ENCODE assay signal across 31 cellular contexts in genomic region chr14:36583242-36584166, GRCh38. TPM values are rescaled to one million over a fixed set of nuclear protein-coding genes. Genes with fewer than 3 reads are reported as not detected.
DNase-seq lines count a peak whose midpoint lies in the region; ATAC-seq and TF ChIP-seq lines count a peak whose summit lies in the region.
"Had no signal": no experiment of that assay in that cellular context is flagged by ENCODE, and none has a peak within 500 bp of the region (broad histone marks: within the 10 kb centered on the region; RNA-seq: fewer than 3 reads in every experiment).

No MANE protein-coding gene starts in this region.

- H3K27ac ChIP-seq in left ventricle myocardium inferior (replicated peaks) (no peak overlapping the region), right atrium auricular region (no peak overlapping the region), suprapubic skin (no peak overlapping the region)
- H3K27ac ChIP-seq: colonic mucosa, heart left ventricle, transverse colon, VCaP had no signal

- TF ChIP-seq POLR2A in suprapubic skin (IDR thresholded peaks at IDR 0.05): no peak

- TF ChIP-seq EP300 in suprapubic skin (IDR thresholded peaks at IDR 0.05): no peak

- H3K4me3 ChIP-seq in left ventricle myocardium inferior (peak overlapping the region; percentile 62), right atrium auricular region (no peak overlapping the region), suprapubic skin (no peak overlapping the region)
- H3K4me3 ChIP-seq: colonic mucosa, lung, smooth muscle cell had no signal

- H3K36me3 Mint-ChIP-seq in T-helper 17 cell (ENCODE audit: low read depth): no peaks in the 10 kb centered on the region
- H3K36me3 Mint-ChIP-seq in nephron progenitor cell (ENCODE audit: low read depth): no peaks in the 10 kb centered on the region
- H3K36me3 Mint-ChIP-seq: CD8-positive, alpha-beta memory T cell had no signal

- no peaks in the 10 kb centered on the region for H3K9me3 ChIP-seq in left ventricle myocardium inferior (replicated peaks)
- H3K9me3 ChIP-seq in right atrium auricular region: no peaks in the 10 kb centered on the region
- H3K9me3 ChIP-seq in T-helper 17 cell (ENCODE audit: control insufficient read depth, low read length, poor library complexity, severe bottlenecking): no peaks in the 10 kb centered on the region
- H3K9me3 ChIP-seq in suprapubic skin: no peaks in the 10 kb centered on the region
- H3K9me3 ChIP-seq: colonic mucosa, heart left ventricle, transverse colon had no signal

- TF ChIP-seq CTCF in left ventricle myocardium inferior (IDR thresholded peaks at IDR 0.05; ENCODE audit: borderline replicate concordance) (no peak), right atrium auricular region (IDR thresholded peaks at IDR 0.05) (no peak), nephron progenitor cell (IDR thresholded peaks at IDR 0.05) (no peak), suprapubic skin (IDR thresholded peaks at IDR 0.05) (no peak)

- DNase-seq in left ventricle myocardium inferior: no peak
- no peak for DNase-seq in right atrium auricular region (ENCODE audit: low spot score)
- DNase-seq in T-helper 17 cell: no peak
- DNase-seq in nephron progenitor cell: peak; percentile 30
- no peak for DNase-seq in NCI-H524 treated with DMSO at 0.1 percent for 48 hours (lab: John Stamatoyannopoulos, UW)
- no peak for DNase-seq in suprapubic skin (ENCODE audit: low spot score in 2 of 2)
- DNase-seq in NCI-H748 treated with DMSO at 0.1 percent for 48 hours (lab: John Stamatoyannopoulos, UW): no peak
- DNase-seq: activated CD4-positive, alpha-beta T cell treated with anti-CD3 and anti-CD28 coated beads, Interleukin-2, amount 50 U/mL, for 1 hour; activated naive CD4-positive, alpha-beta T cell treated with anti-CD3 and anti-CD28 coated beads for 36 hours; amygdala; CD8-positive, alpha-beta memory T cell; colonic mucosa; DMS53; effector CD8-positive, alpha-beta T cell; GF-D8; heart left ventricle; kidney glomerular epithelial cell; NCI-H1694; NK-92 treated with Interleukin-12 subunit alpha and Interleukin-12 subunit beta, amount 100 ng/mL, for 24 hours; Right ventricle myocardium superior; stimulated activated CD4-positive, alpha-beta T cell treated with anti-CD3 and anti-CD28 coated beads, Interleukin-1b, Interleukin-23, amount 100 ng/mL, for 48 hours; stimulated activated CD8-positive, alpha-beta memory T cell treated with anti-CD3 and anti-CD28 coated beads, Interleukin-4, amount 100 ng/mL, for 48 hours; T-helper 9 cell; transverse colon had no signal

- H3K27me3 Mint-ChIP-seq in T-helper 17 cell: peaks cover 48% of the 10 kb centered on the region
- peaks cover 19% of the 10 kb centered on the region for H3K27me3 Mint-ChIP-seq in nephron progenitor cell (ENCODE audit: low read depth, poor library complexity)

- H3K27me3 ChIP-seq in left ventricle myocardium inferior (ENCODE audit: low read depth) (peaks cover 100% of the 10 kb centered on the region), right atrium auricular region (peaks cover 6 to 33% of the 10 kb centered on the region in 2 donors), suprapubic skin (peaks cover 85% of the 10 kb centered on the region)

- no peak overlapping the region for H3K27ac Mint-ChIP-seq in T-helper 17 cell
- no peak overlapping the region for H3K27ac Mint-ChIP-seq in nephron progenitor cell
- H3K27ac Mint-ChIP-seq: activated naive CD4-positive, alpha-beta T cell treated with anti-CD3 and anti-CD28 coated beads for 36 hours; B cell; CD8-positive, alpha-beta memory T cell had no signal

- H3K4me1 Mint-ChIP-seq in T-helper 17 cell (peaks cover 4% of the 10 kb centered on the region), nephron progenitor cell (no peaks in the 10 kb centered on the region)
- H3K4me1 Mint-ChIP-seq: B cell had no signal

- peak overlapping the region; percentile 15 for H3K4me3 Mint-ChIP-seq in T-helper 17 cell
- no peak overlapping the region for H3K4me3 Mint-ChIP-seq in nephron progenitor cell
- H3K4me3 Mint-ChIP-seq: activated naive CD4-positive, alpha-beta T cell treated with anti-CD3 and anti-CD28 coated beads for 36 hours; activated T-helper 1 cell treated with anti-CD3 and anti-CD28 coated beads, Interleukin-12 subunit alpha, Interleukin-12 subunit beta, Interleukin-2, Interleukin-4 antibody, amounts not matched to agents 30 ng/mL and 10 ng/mL and 1 ng/mL, durations not matched to agents 14 hours and 24 hours and 36 hours; B cell; CD8-positive, alpha-beta memory T cell had no signal

- ATAC-seq in T-helper 17 cell (no peak), HG02610 (IDR thresholded peaks at IDR 0.05; ENCODE audit: unreplicated experiment) (no peak)
- ATAC-seq: heart left ventricle had no signal

- intact Hi-C loops in left ventricle myocardium inferior (cut with micrococcal nuclease): no loop called here

- H3K36me3 ChIP-seq in left ventricle myocardium inferior (no peaks in the 10 kb centered on the region), right atrium auricular region (no peaks in the 10 kb centered on the region), suprapubic skin (no peaks in the 10 kb centered on the region)
- H3K36me3 ChIP-seq: colonic mucosa, heart left ventricle, transverse colon had no signal

- 44% methylated on average over 25 of the region's 55 CpGs for WGBS in suprapubic skin

- H3K9me3 Mint-ChIP-seq in nephron progenitor cell: no peaks in the 10 kb centered on the region
- H3K9me3 Mint-ChIP-seq: activated naive CD4-positive, alpha-beta T cell treated with anti-CD3 and anti-CD28 coated beads for 36 hours; activated T-helper 1 cell treated with anti-CD3 and anti-CD28 coated beads, Interleukin-12 subunit alpha, Interleukin-12 subunit beta, Interleukin-2, Interleukin-4 antibody, amounts not matched to agents 30 ng/mL and 10 ng/mL and 1 ng/mL, durations not matched to agents 14 hours and 24 hours and 36 hours had no signal

- H3K4me1 ChIP-seq in left ventricle myocardium inferior: peaks cover 34% of the 10 kb centered on the region
- peaks cover 0 to 28% of the 10 kb centered on the region in 2 donors for H3K4me1 ChIP-seq in right atrium auricular region
- peaks cover 27% of the 10 kb centered on the region for H3K4me1 ChIP-seq in suprapubic skin

RNA-seq across cellular contexts. Expression of gene NKX2-8, which starts 1.1 kb away (rescaled TPM):
- total RNA-seq in left ventricle myocardium inferior (not detected), right atrium auricular region (not detected), T-helper 17 cell (not detected), suprapubic skin (under 1 TPM in 1 of 4 donors, not detected in 3; 0.51 TPM)
- total RNA-seq: activated naive CD4-positive, alpha-beta T cell treated with anti-CD3 and anti-CD28 coated beads for 36 hours; activated T-helper 1 cell treated with anti-CD3 and anti-CD28 coated beads, Interleukin-12 subunit alpha, Interleukin-12 subunit beta, Interleukin-2, Interleukin-4 antibody, amounts not matched to agents 30 ng/mL and 10 ng/mL and 1 ng/mL, durations not matched to agents 14 hours and 24 hours and 36 hours; B cell; CD8-positive, alpha-beta memory T cell; colonic mucosa; fibroblast of villous mesenchyme; heart left ventricle; Right ventricle myocardium superior; smooth muscle cell; transverse colon had no signal
